Comparison of ENCODE assay signal across 11 cellular contexts in the genomic region with DNA sequence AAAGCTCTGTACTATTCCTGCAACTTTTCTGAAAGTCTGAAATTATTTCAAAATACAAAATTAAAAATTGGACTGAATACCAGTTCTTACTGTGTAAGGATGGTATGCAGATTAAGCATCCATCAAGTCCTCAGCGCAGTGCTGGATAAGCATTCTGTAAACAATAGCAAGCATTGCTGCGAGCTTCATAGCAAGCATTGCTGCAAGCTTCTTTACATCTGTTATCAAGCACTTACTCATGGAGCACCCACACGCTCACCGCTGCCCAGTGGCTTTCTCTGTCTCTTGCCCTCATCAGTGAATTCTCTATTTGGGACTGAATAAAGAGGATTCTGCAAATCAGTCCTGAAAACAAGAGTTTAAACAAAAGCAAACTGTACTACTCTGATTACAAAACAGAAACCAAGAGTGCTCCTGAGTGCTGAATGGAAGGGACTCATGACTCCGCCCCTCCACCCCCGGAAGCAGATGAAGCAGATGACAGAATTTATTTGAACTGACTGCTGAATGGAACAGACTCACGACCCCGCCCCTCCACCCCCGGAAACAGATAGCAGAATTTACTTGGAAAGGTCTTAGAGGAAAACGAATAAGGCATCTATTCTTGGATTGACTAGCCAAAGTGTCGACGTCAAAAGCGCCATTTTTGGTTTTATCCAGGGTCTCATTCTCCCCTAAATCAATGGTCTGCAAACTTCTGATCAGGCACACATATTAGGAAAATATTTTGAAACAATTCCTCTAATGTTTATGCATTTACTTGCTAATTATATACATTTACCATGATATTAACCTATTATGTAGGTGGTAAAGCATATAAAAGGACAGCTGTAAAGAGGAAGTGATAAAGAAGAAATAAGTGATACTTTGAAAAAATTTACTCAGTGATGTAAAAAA. TPM values are rescaled to one million over a fixed set of nuclear protein-coding genes. Genes with fewer than 3 reads are reported as not detected.
DNase-seq lines count a peak whose midpoint lies in the region; ATAC-seq and TF ChIP-seq lines count a peak whose summit lies in the region.
"Had no signal": no experiment of that assay in that cellular context is flagged by ENCODE, and none has a peak within 500 bp of the region (broad histone marks: within the 10 kb centered on the region; RNA-seq: fewer than 3 reads in every experiment).

No MANE protein-coding gene starts in this region.

- no peaks in the 10 kb centered on the region for H3K4me1 ChIP-seq in upper lobe of right lung

- TF ChIP-seq CTCF in fibroblast of pulmonary artery (IDR thresholded peaks at IDR 0.05; ENCODE audit: low read length, missing control alignments), result no peak
- no peak for TF ChIP-seq CTCF in upper lobe of right lung (IDR thresholded peaks at IDR 0.05)

- peaks cover 6% of the 10 kb centered on the region for H3K27me3 ChIP-seq in upper lobe of right lung

- ATAC-seq in left cardiac atrium (peak; percentile 27 to 32), Right ventricle myocardium inferior (no peak), upper lobe of right lung (no peak), GM18502 (IDR thresholded peaks at IDR 0.05; ENCODE audit: poor library complexity, unreplicated experiment) (no peak)

- DNase-seq in left cardiac atrium (peak; percentile 37), Right ventricle myocardium inferior (ENCODE audit: missing footprints) (no peak), OCI-M1 (lab: John Stamatoyannopoulos, UW) (peak; percentile 73), fibroblast of pulmonary artery (ENCODE audit: low read depth) (peak; percentile 6), upper lobe of right lung (no peak), occipital lobe (lab: John Stamatoyannopoulos, UW) (no peak), activated gamma-delta T cell (lab: John Stamatoyannopoulos, UW) (no peak)
- DNase-seq: activated B cell treated with CpG ODN at 0.5 μM for 24 hours; CD8-positive, alpha-beta memory T cell; naive B cell had no signal

- no peaks in the 10 kb centered on the region for H3K36me3 ChIP-seq in upper lobe of right lung

- intact Hi-C loops in left cardiac atrium (cut with DNase I) (no loop called here), Right ventricle myocardium inferior (cut with DNase I) (no loop called here), upper lobe of right lung (cut with DNase I) (no loop called here)

- H3K27ac ChIP-seq in upper lobe of right lung, result no peak overlapping the region

- no peaks in the 10 kb centered on the region for H3K9me3 ChIP-seq in upper lobe of right lung

- H3K4me3 ChIP-seq in fibroblast of pulmonary artery (replicated peaks; ENCODE audit: low read depth, low read length) (no peak overlapping the region), upper lobe of right lung (peak overlapping the region; percentile 22)

RNA-seq across cellular contexts. Expression of gene EYA2, which starts 22.1 kb away (rescaled TPM):
- total RNA-seq in left cardiac atrium, result 1 to 10 TPM; 3.0 to 5.1 TPM
- 1.5 TPM for total RNA-seq in Right ventricle myocardium inferior
- 1.8 TPM for total RNA-seq in upper lobe of right lung
- total RNA-seq in occipital lobe, result 0.94 TPM
- total RNA-seq: CD8-positive, alpha-beta memory T cell had no signal

Comparison
In these comparisons a context has a peak if more than half of its experiments do, and no peak if none do; other contexts are left out.
1. ATAC-seq: peak in left cardiac atrium (2 of 2); none in Right ventricle myocardium inferior (single experiment), upper lobe of right lung (single experiment) and GM18502 (single experiment).
2. DNase-seq: peak in left cardiac atrium (single experiment), OCI-M1 (single experiment) and fibroblast of pulmonary artery (single experiment); none in Right ventricle myocardium inferior (single experiment), upper lobe of right lung (single experiment), occipital lobe (single experiment) and activated gamma-delta T cell (single experiment).